ENCODE assay signal across 22 cellular contexts in genomic region chr5:61991861-61992260, GRCh38.
A peak's percentile ranks its signal among the peaks of the same experiment; 100 is the strongest.
DNase-seq lines count a peak whose midpoint lies in the region; ATAC-seq, FAIRE-seq and TF ChIP-seq lines count a peak whose summit lies in the region.
"Had no signal": no experiment of that assay in that cellular context is flagged by ENCODE, and none has a peak within 500 bp of the region (broad histone marks: within the 10 kb centered on the region; RNA-seq: fewer than 3 reads in every experiment).

No MANE protein-coding gene starts in this region.

- H3K9me3 ChIP-seq in astrocyte (ENCODE audit: insufficient read depth, low read depth, low read length) = no peaks in the 10 kb centered on the region
- H3K9me3 ChIP-seq: HAP-1 had no signal

- H3K27me3 ChIP-seq in astrocyte (ENCODE audit: insufficient read depth, low read length) = no peaks in the 10 kb centered on the region

- POLR2A ChIA-PET in T-cell (lab: Charles Lee) = no interaction called here
- POLR2A ChIA-PET in HEK293T (lab: Yijun Ruan, JAX) = no interaction called here

- no peaks in the 10 kb centered on the region for H4K20me1 ChIP-seq in astrocyte (ENCODE audit: insufficient read depth, low read length)

- H3K36me3 Mint-ChIP-seq in astrocyte (ENCODE audit: low read depth, unreplicated experiment) (no peaks in the 10 kb centered on the region), progenitor cell of endocrine pancreas (ENCODE audit: insufficient read depth) (no peaks in the 10 kb centered on the region), T-cell (no peaks in the 10 kb centered on the region)
- no peaks in the 10 kb centered on the region for H3K36me3 Mint-ChIP-seq in activated naive CD4-positive, alpha-beta T cell treated with anti-CD3 and anti-CD28 coated beads, Interleukin-2, amount 50 U/mL, for 72 hours
- H3K36me3 Mint-ChIP-seq: CD8-positive, alpha-beta memory T cell had no signal

- H3K79me2 ChIP-seq in astrocyte (ENCODE audit: insufficient read depth, low read length) = no peaks in the 10 kb centered on the region

- H3K27me3 Mint-ChIP-seq in astrocyte (ENCODE audit: low read depth, unreplicated experiment) (no peaks in the 10 kb centered on the region), progenitor cell of endocrine pancreas (peaks cover 4% of the 10 kb centered on the region), T-cell (no peaks in the 10 kb centered on the region)

- ATAC-seq in T-cell (replicated peaks in 1 of 4) = no peak
- no peak for ATAC-seq in GM21717 (IDR thresholded peaks at IDR 0.05; ENCODE audit: unreplicated experiment)
- ATAC-seq in activated naive CD4-positive, alpha-beta T cell treated with anti-CD3 and anti-CD28 coated beads, Interleukin-2, amount 50 U/mL, for 72 hours = no peak
- ATAC-seq: A549, K562, PC-3, SK-N-SH treated with all-trans-retinoic acid at 6 μM for 48 hours had no signal

- FAIRE-seq in astrocyte (lab: Jason Lieb, UNC) = no peak
- FAIRE-seq: A549, D721Med, K562 had no signal

- no peak for TF ChIP-seq CTCF in astrocyte (IDR thresholded peaks at IDR 0.05; ENCODE audit: insufficient read depth, low read depth, low read length)
- TF ChIP-seq CTCF in fibroblast of mammary gland (conservative IDR thresholded peaks at IDR 0.05; ENCODE audit: control insufficient read depth, insufficient read depth, low read depth, low read length) = no peak
- TF ChIP-seq CTCF in progenitor cell of endocrine pancreas (IDR thresholded peaks at IDR 0.05; ENCODE audit: unreplicated experiment) = no peak

- no peak overlapping the region for H3K4me3 Mint-ChIP-seq in astrocyte (ENCODE audit: unreplicated experiment)
- no peak overlapping the region for H3K4me3 Mint-ChIP-seq in progenitor cell of endocrine pancreas (ENCODE audit: low read depth)
- H3K4me3 Mint-ChIP-seq in T-cell = no peak overlapping the region
- H3K4me3 Mint-ChIP-seq: CD8-positive, alpha-beta memory T cell had no signal

- no peak overlapping the region for H3K9ac ChIP-seq in astrocyte (ENCODE audit: low read length)

- CTCF ChIA-PET in T-cell (lab: Charles Lee) = no interaction called here
- CTCF ChIA-PET in HEK293T (lab: Yijun Ruan, JAX) = no interaction called here

- H3K4me2 ChIP-seq in astrocyte (ENCODE audit: low read length) = no peak overlapping the region
- H3K4me2 ChIP-seq: A549 had no signal

- H2AFZ ChIP-seq in astrocyte (ENCODE audit: low read depth, low read length) = no peak overlapping the region

- H3K9me3 Mint-ChIP-seq in astrocyte (ENCODE audit: unreplicated experiment) (no peaks in the 10 kb centered on the region), progenitor cell of endocrine pancreas (ENCODE audit: low read depth) (peaks cover 4% of the 10 kb centered on the region), T-cell (peaks cover 0 to 11% (median 5%) of the 10 kb centered on the region in 3 donors)
- peaks cover 0 to 8% of the 10 kb centered on the region in 2 donors for H3K9me3 Mint-ChIP-seq in activated naive CD4-positive, alpha-beta T cell treated with anti-CD3 and anti-CD28 coated beads, Interleukin-2, amount 50 U/mL, for 72 hours

- H3K36me3 ChIP-seq in astrocyte (ENCODE audit: insufficient read depth, low read length) = no peaks in the 10 kb centered on the region
- H3K36me3 ChIP-seq: HAP-1 had no signal

- no peaks in the 10 kb centered on the region for H3K4me1 ChIP-seq in astrocyte (ENCODE audit: insufficient read depth, low read length)
- H3K4me1 ChIP-seq: A549, HAP-1 had no signal

- H3K27ac ChIP-seq in astrocyte (ENCODE audit: low read depth, low read length) = peak overlapping the region; percentile 13
- H3K27ac ChIP-seq: A549, RWPE1 had no signal

- H3K4me3 ChIP-seq in astrocyte (ENCODE audit: insufficient read depth, low read depth, low read length) = no peak overlapping the region
- H3K4me3 ChIP-seq in fibroblast of mammary gland (ENCODE audit: control insufficient read depth, low read depth, low read length) = no peak overlapping the region
- H3K4me3 ChIP-seq: A549, HAP-1, K562 had no signal

- peaks cover 43% of the 10 kb centered on the region for H3K4me1 Mint-ChIP-seq in astrocyte (ENCODE audit: low read depth, unreplicated experiment)
- peaks cover 19% of the 10 kb centered on the region for H3K4me1 Mint-ChIP-seq in progenitor cell of endocrine pancreas (ENCODE audit: low read depth)
- H3K4me1 Mint-ChIP-seq in T-cell = no peaks in the 10 kb centered on the region
- H3K4me1 Mint-ChIP-seq: CD8-positive, alpha-beta memory T cell had no signal

- DNase-seq in EL (peak; percentile 3), astrocyte (ENCODE audit: low read depth) (peak; percentile 5), fibroblast of mammary gland (ENCODE audit: low read depth) (peak; percentile 14), progenitor cell of endocrine pancreas (ENCODE audit: low spot score, unreplicated experiment) (no peak), T-cell (no peak), HEK293T (ENCODE audit: extremely low spot score) (no peak)
- DNase-seq in activated naive CD4-positive, alpha-beta T cell treated with anti-CD3 and anti-CD28 coated beads, Interleukin-2, amount 50 U/mL, for 72 hours (ENCODE audit: low spot score in 2 of 2) = no peak
- DNase-seq: C1 segment of cervical spinal cord; CD8-positive, alpha-beta memory T cell; NCI-H1694 treated with DMSO at 0.1 percent for 48 hours; NCI-H2227 treated with DMSO at 0.1 percent for 48 hours; NCI-H524; NCI-H82; PC-3; SIG-M5 had no signal

- H3K27ac Mint-ChIP-seq in astrocyte (ENCODE audit: unreplicated experiment) = peak overlapping the region; percentile 83
- H3K27ac Mint-ChIP-seq in progenitor cell of endocrine pancreas = peak overlapping the region; percentile 26
- no peak overlapping the region for H3K27ac Mint-ChIP-seq in T-cell
- H3K27ac Mint-ChIP-seq in activated naive CD4-positive, alpha-beta T cell treated with anti-CD3 and anti-CD28 coated beads, Interleukin-2, amount 50 U/mL, for 72 hours = no peak overlapping the region
- H3K27ac Mint-ChIP-seq: CD8-positive, alpha-beta memory T cell had no signal

TF ChIP-seq in HEK293T, 16 proteins besides CTCF, POLR2A, EP300 and RAD21:
- no peak for TF ChIP-seq FOXK2 (IDR thresholded peaks at IDR 0.05)
- no peak for TF ChIP-seq TARDBP (IDR thresholded peaks at IDR 0.05)
- no peak for TF ChIP-seq L3MBTL2 (conservative IDR thresholded peaks at IDR 0.05)
- TF ChIP-seq, protein P1, sequence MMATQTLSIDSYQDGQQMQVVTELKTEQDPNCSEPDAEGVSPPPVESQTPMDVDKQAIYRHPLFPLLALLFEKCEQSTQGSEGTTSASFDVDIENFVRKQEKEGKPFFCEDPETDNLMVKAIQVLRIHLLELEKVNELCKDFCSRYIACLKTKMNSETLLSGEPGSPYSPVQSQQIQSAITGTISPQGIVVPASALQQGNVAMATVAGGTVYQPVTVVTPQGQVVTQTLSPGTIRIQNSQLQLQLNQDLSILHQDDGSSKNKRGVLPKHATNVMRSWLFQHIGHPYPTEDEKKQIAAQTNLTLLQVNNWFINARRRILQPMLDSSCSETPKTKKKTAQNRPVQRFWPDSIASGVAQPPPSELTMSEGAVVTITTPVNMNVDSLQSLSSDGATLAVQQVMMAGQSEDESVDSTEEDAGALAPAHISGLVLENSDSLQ (IDR thresholded peaks at IDR 0.05) = no peak
- TF ChIP-seq BHLHE40 (IDR thresholded peaks at IDR 0.05; ENCODE audit: borderline replicate concordance) = no peak
- TF ChIP-seq NFRKB (IDR thresholded peaks at IDR 0.05) = no peak
- TF ChIP-seq ELF4 (IDR thresholded peaks at IDR 0.05) = no peak
- TF ChIP-seq FOXM1 (IDR thresholded peaks at IDR 0.05; ENCODE audit: borderline replicate concordance) = no peak
- TF ChIP-seq SUZ12 (IDR thresholded peaks at IDR 0.05) = no peak
- no peak for TF ChIP-seq ZNF384 (IDR thresholded peaks at IDR 0.05)
- TF ChIP-seq ARNT (IDR thresholded peaks at IDR 0.05) = no peak
- TF ChIP-seq LEF1 (IDR thresholded peaks at IDR 0.05; ENCODE audit: borderline replicate concordance) = no peak
- no peak for TF ChIP-seq HDGF (IDR thresholded peaks at IDR 0.05; ENCODE audit: borderline replicate concordance)
- TF ChIP-seq SP1 (IDR thresholded peaks at IDR 0.05) = no peak
- TF ChIP-seq CTBP1 (IDR thresholded peaks at IDR 0.05; ENCODE audit: borderline replicate concordance) = no peak
- TF ChIP-seq FOXA1 (IDR thresholded peaks at IDR 0.05) = no peak

Comparison
In these comparisons a context has a peak if more than half of its experiments do, and no peak if none do; other contexts are left out.
1. DNase-seq: peak in EL (single experiment), astrocyte (single experiment) and fibroblast of mammary gland (single experiment); none in progenitor cell of endocrine pancreas (single experiment), T-cell (0 of 34), HEK293T (single experiment) and activated naive CD4-positive, alpha-beta T cell treated with anti-CD3 and anti-CD28 coated beads, Interleukin-2, amount 50 U/mL, for 72 hours (0 of 2).
2. H3K27ac Mint-ChIP-seq: peak in astrocyte (single experiment) and progenitor cell of endocrine pancreas (single experiment); none in T-cell (0 of 2) and activated naive CD4-positive, alpha-beta T cell treated with anti-CD3 and anti-CD28 coated beads, Interleukin-2, amount 50 U/mL, for 72 hours (0 of 2).